Comparison of ENCODE assay signal across 1 cellular context in genomic region chr3:36908647-36909180, GRCh38.
TF ChIP-seq lines count a peak whose summit lies in the region.

No MANE protein-coding gene starts in this region.

TF ChIP-seq in K562, 482 proteins besides CTCF, POLR2A, EP300 and RAD21 (continued from another document and continues in another):
- no peak for TF ChIP-seq UBTF (IDR thresholded peaks at IDR 0.05; ENCODE audit: borderline replicate concordance in 1 of 2, low read depth in 2 of 2, low read length in 2 of 2)
- peak in 1 of 2 experiments; percentile 45; a peak in 1 of 4 replicates for TF ChIP-seq ZNF639 (CRISPR knock-in tag; conservative IDR thresholded peaks at IDR 0.05 in 1 of 2, IDR thresholded peaks at IDR 0.05 in 1 of 2)
- no peak for TF ChIP-seq BCL6 (CRISPR knock-in tag; IDR thresholded peaks at IDR 0.05)
- peak; percentile 88 for TF ChIP-seq RBM25 (IDR thresholded peaks at IDR 0.05; ENCODE audit: low read depth, low read length, severe bottlenecking)
- TF ChIP-seq TCF7 (IDR thresholded peaks at IDR 0.05; ENCODE audit: borderline replicate concordance) = no peak
- TF ChIP-seq MEF2D (tag; conservative IDR thresholded peaks at IDR 0.05; ENCODE audit: low read depth) = 0 out of 2 replicates have a peak, but pooled peaks have one; percentile 9
- TF ChIP-seq BCOR (IDR thresholded peaks at IDR 0.05) = peak; percentile 75
- TF ChIP-seq ARID4B (CRISPR knock-in tag; IDR thresholded peaks at IDR 0.05) = no peak
- TF ChIP-seq EGR1 (conservative IDR thresholded peaks at IDR 0.05) = no peak
- TF ChIP-seq ZNF407 (IDR thresholded peaks at IDR 0.05; ENCODE audit: low read depth) = no peak
- no peak for TF ChIP-seq ETV6 (IDR thresholded peaks at IDR 0.05; ENCODE audit: borderline replicate concordance in 1 of 2, low read depth in 2 of 2, low read length in 1 of 2)
- TF ChIP-seq ETV6 (CRISPR knock-in tag; IDR thresholded peaks at IDR 0.05; ENCODE audit: borderline replicate concordance) = no peak
- no peak for TF ChIP-seq SMAD1 (IDR thresholded peaks at IDR 0.05; ENCODE audit: low read depth, low read length, partially characterized antibody)
- TF ChIP-seq HEY1 (CRISPR knock-in tag; IDR thresholded peaks at IDR 0.05; ENCODE audit: borderline replicate concordance) = no peak
- TF ChIP-seq E2F6 (IDR thresholded peaks at IDR 0.05; ENCODE audit: borderline replicate concordance in 1 of 2, extremely low read depth in 1 of 2, insufficient read depth in 1 of 2, insufficient read length in 1 of 2, low read depth in 1 of 2, low read length in 1 of 2, poor library complexity in 1 of 2, severe bottlenecking in 1 of 2) = no peak
- TF ChIP-seq SP1 (CRISPR knock-in tag; IDR thresholded peaks at IDR 0.05) = 0 out of 2 replicates have a peak, but pooled peaks have one; percentile 43
- no peak for TF ChIP-seq KLF1 (tag; IDR thresholded peaks at IDR 0.05)
- TF ChIP-seq BRD9 (IDR thresholded peaks at IDR 0.05; ENCODE audit: low read depth, partially characterized antibody) = no peak
- TF ChIP-seq E2F1 (CRISPR knock-in tag; IDR thresholded peaks at IDR 0.05) = no peak
- no peak for TF ChIP-seq CCAR2 (IDR thresholded peaks at IDR 0.05; ENCODE audit: low read depth, low read length)
- TF ChIP-seq U2AF2 (optimal IDR thresholded peaks at IDR 0.05; ENCODE audit: low read depth, low read length) = no peak
- TF ChIP-seq GTF2A2 (tag; IDR thresholded peaks at IDR 0.05) = no peak
- TF ChIP-seq NR1H2 (CRISPR knock-in tag; IDR thresholded peaks at IDR 0.05) = no peak
- TF ChIP-seq ZNF140 (CRISPR knock-in tag; IDR thresholded peaks at IDR 0.05) = no peak
- TF ChIP-seq ARID3A (IDR thresholded peaks at IDR 0.05; ENCODE audit: borderline replicate concordance, low read depth, low read length) = no peak
- no peak for TF ChIP-seq NRF1 (conservative IDR thresholded peaks at IDR 0.05 in 1 of 2, IDR thresholded peaks at IDR 0.05 in 1 of 2)
- no peak for TF ChIP-seq NFATC3 (IDR thresholded peaks at IDR 0.05)
- no peak for TF ChIP-seq ZNF184 (CRISPR knock-in tag; IDR thresholded peaks at IDR 0.05)
- TF ChIP-seq RFX5 (IDR thresholded peaks at IDR 0.05; ENCODE audit: low read depth, low read length) = no peak
- TF ChIP-seq ZNF518B (CRISPR knock-in tag; IDR thresholded peaks at IDR 0.05) = no peak
- TF ChIP-seq ZC3H11A (IDR thresholded peaks at IDR 0.05; ENCODE audit: low read depth, low read length) = no peak
- no peak for TF ChIP-seq KLF13 (tag; IDR thresholded peaks at IDR 0.05; ENCODE audit: borderline replicate concordance, low read depth)
- TF ChIP-seq ILK (tag; IDR thresholded peaks at IDR 0.05; ENCODE audit: borderline replicate concordance, low read depth) = no peak
- TF ChIP-seq DNMT1 (IDR thresholded peaks at IDR 0.05) = no peak
